In the genomic region with DNA sequence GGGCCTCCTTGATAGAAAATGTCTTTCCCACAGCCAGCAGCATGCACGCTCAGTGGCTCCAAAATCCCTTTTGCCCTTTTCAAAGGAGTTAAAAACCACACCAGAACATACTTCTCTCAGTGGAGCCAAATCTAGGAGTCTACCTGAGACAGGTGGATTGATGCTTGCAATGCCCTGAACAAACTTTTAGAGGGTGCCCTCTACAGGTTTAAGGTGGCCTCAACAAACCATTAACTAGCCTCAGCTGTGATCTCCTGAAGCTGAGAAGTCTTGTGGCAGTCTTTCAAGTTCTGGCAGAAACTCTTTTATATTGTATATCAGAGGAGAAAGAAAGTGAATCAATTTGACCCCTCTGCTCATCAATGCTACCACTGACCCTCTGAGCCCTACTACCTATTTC, we compare ENCODE assay signal across 12 cellular contexts.
DNase-seq lines count a peak whose midpoint lies in the region; ATAC-seq, FAIRE-seq and TF ChIP-seq lines count a peak whose summit lies in the region.
"Had no signal": no experiment of that assay in that cellular context is flagged by ENCODE, and none has a peak within 500 bp of the region (broad histone marks: within the 10 kb centered on the region; RNA-seq: fewer than 3 reads in every experiment).

No MANE protein-coding gene starts in this region.

- WGBS in hepatocyte (ENCODE audit: low lambda C conversion rate, missing lambda C conversion rate): 100% methylated on average over 1 of the region's 1 CpG

- H3K79me2 ChIP-seq in PC-3 (ENCODE audit: low read length): no peaks in the 10 kb centered on the region
- no peaks in the 10 kb centered on the region for H3K79me2 ChIP-seq in hepatocyte

- H3K36me3 ChIP-seq in PC-3 (ENCODE audit: low read depth, low read length) (no peaks in the 10 kb centered on the region), hepatocyte (replicated peaks; ENCODE audit: insufficient read depth, low read depth) (no peaks in the 10 kb centered on the region)
- H3K36me3 ChIP-seq: right atrium auricular region had no signal

- no peak overlapping the region for H3K9ac ChIP-seq in PC-3 (ENCODE audit: low read length)

- ATAC-seq in PC-3 (0 out of 2 replicates have a peak, but pooled peaks have one; percentile 35), HG03280 (IDR thresholded peaks at IDR 0.05; ENCODE audit: unreplicated experiment) (no peak)

- CTCF ChIA-PET in PC-3 (lab: Charles Lee): no interaction called here

- DNase-seq in DMS53 (lab: John Stamatoyannopoulos, UW) (peak; percentile 44), GM13977 (ENCODE audit: low spot score) (peak; percentile 30), PC-3 (peak; percentile 28), hepatocyte (ENCODE audit: low spot score) (no peak), kidney glomerular epithelial cell (lab: John Stamatoyannopoulos, UW) (no peak), GM13976 (ENCODE audit: low spot score) (no peak), GM12892 (ENCODE audit: insufficient read length) (no peak)
- DNase-seq: activated CD4-positive, alpha-beta T cell treated with anti-CD3 and anti-CD28 coated beads, Interleukin-2, amount 50 U/mL, for 1 hour; GDM1 had no signal

- H3F3A ChIP-seq in PC-3 (ENCODE audit: low read length, unreplicated experiment): no peaks in the 10 kb centered on the region

- no peak overlapping the region for H3K4me3 ChIP-seq in PC-3 (ENCODE audit: low read length)
- no peak overlapping the region for H3K4me3 ChIP-seq in hepatocyte
- H3K4me3 ChIP-seq: right atrium auricular region had no signal

- peak; percentile 45 for TF ChIP-seq CTCF in GM13977 (IDR thresholded peaks at IDR 0.05; ENCODE audit: extremely low read depth, insufficient read depth, missing control alignments)
- TF ChIP-seq CTCF in PC-3 (conservative IDR thresholded peaks at IDR 0.05; ENCODE audit: low read depth, low read length): peak; percentile 59
- TF ChIP-seq CTCF in hepatocyte (IDR thresholded peaks at IDR 0.05; ENCODE audit: poor library complexity): peak; percentile 20
- TF ChIP-seq CTCF in GM13976 (IDR thresholded peaks at IDR 0.05; ENCODE audit: borderline replicate concordance, control extremely low read depth, extremely low read depth, insufficient read depth, missing control alignments): no peak

- intact Hi-C loops in PC-3 (cut with micrococcal nuclease): no loop called here

- in situ Hi-C loops in GM13977 (cut with MboI; ENCODE audit: low pct_unique_long_range_greater_than_20kb, low sequenced_read_pairs, unreplicated experiment): no loop called here
- in situ Hi-C loops in GM13976 (cut with MboI; ENCODE audit: low sequenced_read_pairs, unreplicated experiment): no loop called here

- POLR2A ChIA-PET in PC-3 (lab: Charles Lee; ENCODE audit: unreplicated experiment): no interaction called here

- H2AFZ ChIP-seq in PC-3 (ENCODE audit: low read length): no peak overlapping the region
- no peak overlapping the region for H2AFZ ChIP-seq in hepatocyte

- H3K9me3 ChIP-seq in PC-3 (ENCODE audit: low read length): no peaks in the 10 kb centered on the region
- no peaks in the 10 kb centered on the region for H3K9me3 ChIP-seq in hepatocyte (ENCODE audit: low read depth)
- H3K9me3 ChIP-seq: right atrium auricular region had no signal

- no peak for FAIRE-seq in GM12892 (lab: Jason Lieb, UNC)
- FAIRE-seq: RCC 7860 had no signal

- H3K9me2 ChIP-seq in PC-3 (replicated peaks; ENCODE audit: low read length) (no peaks in the 10 kb centered on the region), hepatocyte (replicated peaks; ENCODE audit: insufficient read depth) (no peaks in the 10 kb centered on the region)

- BruUV-seq in PC-3 (replicated peaks; lab: Mats Ljungman, UMichigan): no TSS peak

- no peak for TF ChIP-seq POLR2A in GM12892 (IDR thresholded peaks at IDR 0.05; ENCODE audit: low read depth, low read length)

- H3K27me3 ChIP-seq in PC-3 (ENCODE audit: low read length) (no peaks in the 10 kb centered on the region), hepatocyte (no peaks in the 10 kb centered on the region)
- H3K27me3 ChIP-seq: right atrium auricular region had no signal

- no peak overlapping the region for H3K4me2 ChIP-seq in PC-3 (ENCODE audit: low read length)
- H3K4me2 ChIP-seq in hepatocyte: no peak overlapping the region

- H3K27ac ChIP-seq in PC-3 (ENCODE audit: low read length) (no peak overlapping the region), hepatocyte (no peak overlapping the region)
- H3K27ac ChIP-seq: right atrium auricular region had no signal

- H3K4me1 ChIP-seq in PC-3 (ENCODE audit: insufficient read depth, low read length) (no peaks in the 10 kb centered on the region), hepatocyte (ENCODE audit: insufficient read depth) (no peaks in the 10 kb centered on the region)

- H4K20me1 ChIP-seq in PC-3 (ENCODE audit: low read length): no peaks in the 10 kb centered on the region
- H4K20me1 ChIP-seq in hepatocyte (ENCODE audit: insufficient read depth, poor library complexity, severe bottlenecking): no peaks in the 10 kb centered on the region

Comparison
In these comparisons a context has a peak if more than half of its experiments do, and no peak if none do; other contexts are left out.
1. DNase-seq: peak in DMS53 (single experiment), GM13977 (single experiment) and PC-3 (single experiment); none in hepatocyte (single experiment), kidney glomerular epithelial cell (single experiment), GM13976 (single experiment) and GM12892 (single experiment).